8 cellular contexts compared by ENCODE assay signal in the genomic region with DNA sequence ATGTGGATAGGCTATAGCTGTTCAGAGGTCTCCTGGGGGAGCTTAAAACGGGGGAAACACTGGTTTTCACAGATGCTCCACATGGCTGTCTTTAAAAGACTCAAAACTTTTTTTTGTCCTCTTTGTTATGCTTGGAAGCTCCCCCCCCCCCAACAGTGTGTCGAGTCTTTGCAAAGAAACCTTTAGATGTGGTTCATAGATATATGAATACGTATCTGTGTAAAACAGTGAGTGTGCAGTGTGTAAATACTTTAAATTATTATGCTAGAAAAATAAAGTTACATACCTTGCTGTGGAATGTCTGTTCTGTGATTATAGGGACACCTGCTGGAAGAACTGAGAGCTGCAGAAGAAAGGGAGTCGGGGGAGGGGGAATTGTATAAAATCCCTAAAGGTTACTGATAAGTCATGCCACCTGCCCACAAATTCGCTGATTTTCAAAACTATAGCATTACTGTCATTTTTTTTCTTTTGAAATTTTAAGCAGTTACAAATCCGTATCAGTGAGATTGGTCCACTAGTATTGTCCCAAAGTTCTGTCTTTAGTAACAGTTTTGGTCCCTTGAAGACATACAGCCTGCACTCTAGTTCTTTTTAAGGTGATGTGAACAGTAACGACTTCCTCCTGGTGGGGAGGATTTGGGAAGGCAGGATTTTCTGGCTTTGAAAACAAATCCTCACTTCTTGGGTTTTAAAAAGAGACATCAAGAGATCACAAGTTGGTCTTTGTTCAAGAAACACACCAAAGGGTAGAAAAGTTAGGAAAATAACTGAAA. TPM values are rescaled to one million over a fixed set of nuclear protein-coding genes. Genes with fewer than 3 reads are reported as not detected.
DNase-seq lines count a peak whose midpoint lies in the region; ATAC-seq, FAIRE-seq and TF ChIP-seq lines count a peak whose summit lies in the region.

No MANE protein-coding gene starts in this region.

- ATAC-seq in HG02981 (IDR thresholded peaks at IDR 0.05; ENCODE audit: unreplicated experiment): peak; percentile 81
- peak; percentile 85 for ATAC-seq in foreskin keratinocyte
- ATAC-seq in psoas muscle: peak; percentile 56 to 81 (median 68)

- peaks cover 0 to 6% (median 0%) of the 10 kb centered on the region in 11 experiments; a peak in 4 of 22 replicates for H3K9me3 ChIP-seq in BLaER1 treated with 17β-estradiol and CSF1 and Interleukin-3, amounts not matched to agents 10 nM and 100 nM (replicated peaks in 1 of 11)
- H3K9me3 ChIP-seq in psoas muscle: no peaks in the 10 kb centered on the region

- no peak for DNase-seq in GM18507 (ENCODE audit: extremely low spot score, insufficient read length, low read depth)
- DNase-seq in NCI-H510A treated with DMSO at 0.1 percent for 48 hours (lab: John Stamatoyannopoulos, UW): peak; percentile 18
- peak; percentile 9 for DNase-seq in activated T-helper 1 cell treated with Interleukin-2 at 50 U/mL for 16 hours (ENCODE audit: low read depth)
- peak in 1 of 2 donors; percentile 63 for DNase-seq in foreskin keratinocyte
- no peak for DNase-seq in psoas muscle
- DNase-seq in NCI-H1930 (lab: John Stamatoyannopoulos, UW): no peak

- peak overlapping the region in 3 of 11 experiments; percentile 22 to 29 (median 25); a peak in 4 of 22 replicates for H3K27ac ChIP-seq in BLaER1 treated with 17β-estradiol and CSF1 and Interleukin-3, amounts not matched to agents 10 nM and 100 nM
- H3K27ac ChIP-seq in foreskin keratinocyte (no peak overlapping the region), psoas muscle (no peak overlapping the region)

- H3K9ac ChIP-seq in BLaER1 treated with 17β-estradiol and CSF1 and Interleukin-3, amounts not matched to agents 10 nM and 100 nM: peak overlapping the region in 4 of 11 experiments; percentile 29 to 45 (median 32); a peak in 6 of 22 replicates

- H4K20me1 ChIP-seq in BLaER1 treated with 17β-estradiol and CSF1 and Interleukin-3, amounts not matched to agents 10 nM and 100 nM: peaks cover 0 to 52% (median 14%) of the 10 kb centered on the region in 11 experiments; a peak in 12 of 22 replicates

- H3K36me3 ChIP-seq in BLaER1 treated with 17β-estradiol and CSF1 and Interleukin-3, amounts not matched to agents 10 nM and 100 nM: peaks cover 15 to 56% (median 33%) of the 10 kb centered on the region in 11 experiments
- peaks cover 0 to 10% of the 10 kb centered on the region in 2 donors for H3K36me3 ChIP-seq in psoas muscle (ENCODE audit: insufficient read depth in 1 of 2, low read depth in 1 of 2)

- H3K4me3 ChIP-seq in BLaER1 treated with 17β-estradiol and CSF1 and Interleukin-3, amounts not matched to agents 10 nM and 100 nM: no peak overlapping the region
- no peak overlapping the region for H3K4me3 ChIP-seq in psoas muscle

- peaks cover 0 to 23% (median 13%) of the 10 kb centered on the region in 10 experiments; a peak in 15 of 20 replicates for H3K4me1 ChIP-seq in BLaER1 treated with 17β-estradiol and CSF1 and Interleukin-3, amounts not matched to agents 10 nM and 100 nM
- peaks cover 9% of the 10 kb centered on the region for H3K4me1 ChIP-seq in foreskin keratinocyte
- H3K4me1 ChIP-seq in psoas muscle: peaks cover 26% of the 10 kb centered on the region

- peak overlapping the region in 7 of 11 experiments; percentile 34 to 64 (median 52); a peak in 12 of 22 replicates for H3K4me2 ChIP-seq in BLaER1 treated with 17β-estradiol and CSF1 and Interleukin-3, amounts not matched to agents 10 nM and 100 nM

- 9 to 14% (median 11%) methylated on average over 7 of the region's 7 CpGs for WGBS in psoas muscle, 3 donors

- peak; percentile 87 for TF ChIP-seq CTCF in foreskin keratinocyte (conservative IDR thresholded peaks at IDR 0.05)
- TF ChIP-seq CTCF in psoas muscle (IDR thresholded peaks at IDR 0.05): peak; percentile 80

- intact Hi-C loops in psoas muscle (cut with DNase I): loop anchor here in 1 of 2 donors (10.0 kb wide), 1 partner anchor 1612 kb away; a partner anchor contains a TSS

- FAIRE-seq in GM18507 (lab: Jason Lieb, UNC): peak; percentile 29

- H3K27me3 ChIP-seq in BLaER1 treated with 17β-estradiol and CSF1 and Interleukin-3, amounts not matched to agents 10 nM and 100 nM: no peaks in the 10 kb centered on the region
- no peaks in the 10 kb centered on the region for H3K27me3 ChIP-seq in foreskin keratinocyte
- H3K27me3 ChIP-seq in psoas muscle (ENCODE audit: insufficient read depth in 3 of 3, low read length in 2 of 3): no peaks in the 10 kb centered on the region

RNA-seq across cellular contexts. Expression of a gene that starts 22.9 kb away (rescaled TPM):
- 34.2 and 48.3 TPM in 2 replicates for total RNA-seq in foreskin keratinocyte
- polyA plus RNA-seq in foreskin keratinocyte: 10.8 and 18.4 TPM in 2 replicates
- total RNA-seq in psoas muscle: 10 to 100 TPM; 14.1 to 25.7 (median 23.6) TPM
- polyA plus RNA-seq in psoas muscle: 10 to 100 TPM in 1 of 3 donors, 1 to 10 TPM in 2; 8.2 to 12.9 (median 8.2) TPM

Comparison
In these comparisons a context has a peak if more than half of its experiments do, and no peak if none do; other contexts are left out.
1. DNase-seq: peak in NCI-H510A treated with DMSO at 0.1 percent for 48 hours (single experiment) and activated T-helper 1 cell treated with Interleukin-2 at 50 U/mL for 16 hours (single experiment); none in GM18507 (single experiment), psoas muscle (0 of 2) and NCI-H1930 (0 of 2).
2. Peak in every context shown above with its lines, with median percentiles within 50 percentile points of each other: ATAC-seq.